Comparison of ENCODE assay signal across 18 cellular contexts in the genomic region with DNA sequence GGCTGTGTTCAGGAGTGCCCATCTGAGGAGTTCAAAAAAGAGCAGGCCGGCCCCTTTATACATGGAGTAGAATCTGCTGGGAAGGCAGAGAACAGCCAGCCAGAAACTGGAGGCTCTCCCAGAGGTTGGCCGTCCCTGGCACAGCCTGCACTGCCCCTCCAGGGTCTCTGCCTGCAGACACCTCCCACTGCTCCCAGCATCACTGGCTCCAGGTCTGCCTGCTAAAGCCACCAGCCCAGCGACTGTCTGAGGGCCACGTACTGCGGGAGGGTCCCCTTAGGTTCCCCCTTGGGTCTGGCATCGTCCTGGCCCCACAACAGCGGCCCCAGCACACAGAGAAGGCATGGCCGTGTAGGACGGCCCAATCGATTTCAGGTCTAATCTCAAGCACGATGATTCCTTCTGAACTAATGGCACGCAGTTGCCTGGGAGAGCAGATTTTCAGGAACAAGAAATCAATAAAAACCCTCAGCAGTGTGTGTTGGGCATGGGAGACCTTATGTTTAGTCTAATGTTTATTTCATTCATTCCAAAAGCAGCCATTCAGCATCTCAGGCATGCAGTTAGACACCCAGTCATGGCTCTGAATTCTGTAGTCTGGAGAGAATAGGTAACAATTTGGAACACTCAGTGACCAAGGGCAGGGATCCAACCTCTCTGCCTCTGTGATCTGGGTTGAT.
DNase-seq lines count a peak whose midpoint lies in the region; ATAC-seq, FAIRE-seq and TF ChIP-seq lines count a peak whose summit lies in the region.
"Had no signal": no experiment of that assay in that cellular context is flagged by ENCODE, and none has a peak within 500 bp of the region (broad histone marks: within the 10 kb centered on the region; RNA-seq: fewer than 3 reads in every experiment).

No MANE protein-coding gene starts in this region.

- DNase-seq in HepG2 (ENCODE audit: low spot score) (no peak), right lobe of liver (no peak), epithelial cell of proximal tubule (ENCODE audit: low read depth) (peak; percentile 1), T-helper 17 cell (no peak), GM19239 (ENCODE audit: insufficient read length, low spot score) (no peak)
- DNase-seq in T-helper 2 cell treated with Interferon-gamma antibody and Interleukin-4, amounts not matched to agents 5 μg/mL and 100 μg/mL, for 36 hours (ENCODE audit: low spot score) = no peak
- DNase-seq: BE2C, EL, NCI-H1048, NCI-H446, PC-9 had no signal

- POLR2A ChIA-PET in HepG2 (lab: Yijun Ruan, JAX) = no interaction called here

- H3K27ac ChIP-seq in HepG2 (ENCODE audit: extremely low read length, insufficient read depth, low read length) (no peak overlapping the region), right lobe of liver (no peak overlapping the region)
- H3K27ac ChIP-seq: PC-9, SK-N-MC had no signal

- H3K36me3 Mint-ChIP-seq in IgD-negative memory B cell (no peaks in the 10 kb centered on the region), T-helper 17 cell (ENCODE audit: low read depth) (no peaks in the 10 kb centered on the region)
- no peaks in the 10 kb centered on the region for H3K36me3 Mint-ChIP-seq in stimulated activated memory B cell treated with anti-CD40 and anti-IgM and Interleukin-4, amounts not matched to agents 10 μg/mL and 1 μg/mL and 100 μg/mL, for 72 hours
- no peaks in the 10 kb centered on the region for H3K36me3 Mint-ChIP-seq in T-helper 2 cell treated with Interferon-gamma antibody and Interleukin-4, amounts not matched to agents 5 μg/mL and 100 μg/mL, for 36 hours (ENCODE audit: low read depth)

- no peaks in the 10 kb centered on the region for H4K20me1 ChIP-seq in HepG2 (ENCODE audit: insufficient read depth, low read length)

- H3K27me3 ChIP-seq in HepG2 (ENCODE audit: control insufficient read depth in 1 of 2, insufficient read depth in 2 of 2, low read length in 2 of 2) (peaks cover 1 to 32% of the 10 kb centered on the region in 2 experiments), right lobe of liver (no peaks in the 10 kb centered on the region)
- H3K27me3 ChIP-seq: BE2C had no signal

- no peak overlapping the region for H3K9ac ChIP-seq in HepG2 (ENCODE audit: insufficient read depth, low read depth, low read length)

- TF ChIP-seq CTCF in HepG2 (CRISPR knock-in tag; IDR thresholded peaks at IDR 0.05) (no peak), right lobe of liver (IDR thresholded peaks at IDR 0.05) (no peak), epithelial cell of proximal tubule (conservative IDR thresholded peaks at IDR 0.05; ENCODE audit: low read depth, low read length) (no peak)

- H3K79me2 ChIP-seq in HepG2 (ENCODE audit: insufficient read depth, low read length) = no peaks in the 10 kb centered on the region

- no peak for ATAC-seq in HepG2
- no peak for ATAC-seq in right lobe of liver
- no peak for ATAC-seq in T-helper 17 cell
- ATAC-seq in stimulated activated memory B cell treated with anti-CD40 and anti-IgM and Interleukin-4, amounts not matched to agents 10 μg/mL and 1 μg/mL and 100 μg/mL, for 72 hours = no peak
- ATAC-seq: K562, Right ventricle myocardium inferior had no signal

- FAIRE-seq in HepG2 (lab: Jason Lieb, UNC) (no peak), GM19239 (lab: Jason Lieb, UNC) (no peak)
- FAIRE-seq: A204.1 had no signal

- TF ChIP-seq POLR2A in HepG2 (IDR thresholded peaks at IDR 0.05; ENCODE audit: insufficient read depth in 1 of 2, low read depth in 2 of 2, low read length in 2 of 2) = no peak
- no peak for TF ChIP-seq POLR2A in right lobe of liver (IDR thresholded peaks at IDR 0.05)

- H3K4me3 Mint-ChIP-seq in IgD-negative memory B cell (no peak overlapping the region), T-helper 17 cell (no peak overlapping the region)
- H3K4me3 Mint-ChIP-seq in stimulated activated memory B cell treated with anti-CD40 and anti-IgM and Interleukin-4, amounts not matched to agents 10 μg/mL and 1 μg/mL and 100 μg/mL, for 72 hours = no peak overlapping the region
- H3K4me3 Mint-ChIP-seq in T-helper 2 cell treated with Interferon-gamma antibody and Interleukin-4, amounts not matched to agents 5 μg/mL and 100 μg/mL, for 36 hours = no peak overlapping the region

- BruUV-seq in HepG2 (replicated peaks; lab: Mats Ljungman, UMichigan) = no TSS peak

- peaks cover 0 to 10% (median 0%) of the 10 kb centered on the region in 3 donors for H3K4me1 Mint-ChIP-seq in IgD-negative memory B cell
- H3K4me1 Mint-ChIP-seq in T-helper 17 cell = peaks cover 3% of the 10 kb centered on the region
- peaks cover 12% of the 10 kb centered on the region for H3K4me1 Mint-ChIP-seq in stimulated activated memory B cell treated with anti-CD40 and anti-IgM and Interleukin-4, amounts not matched to agents 10 μg/mL and 1 μg/mL and 100 μg/mL, for 72 hours
- H3K4me1 Mint-ChIP-seq in T-helper 2 cell treated with Interferon-gamma antibody and Interleukin-4, amounts not matched to agents 5 μg/mL and 100 μg/mL, for 36 hours (ENCODE audit: low read depth) = no peaks in the 10 kb centered on the region

- H3K4me1 ChIP-seq in HepG2 (ENCODE audit: insufficient read depth, low read length) (peaks cover 9% of the 10 kb centered on the region; the same call in 1 of the 2 replicates), right lobe of liver (peaks cover 0 to 2% (median 0%) of the 10 kb centered on the region in 4 donors)
- H3K4me1 ChIP-seq: BE2C, HAP-1 had no signal

- H3K27ac Mint-ChIP-seq in IgD-negative memory B cell (peak overlapping the region in 2 of 3 donors; percentile 9 to 50), T-helper 17 cell (no peak overlapping the region)
- H3K27ac Mint-ChIP-seq in stimulated activated memory B cell treated with anti-CD40 and anti-IgM and Interleukin-4, amounts not matched to agents 10 μg/mL and 1 μg/mL and 100 μg/mL, for 72 hours = no peak overlapping the region
- H3K27ac Mint-ChIP-seq in T-helper 2 cell treated with Interferon-gamma antibody and Interleukin-4, amounts not matched to agents 5 μg/mL and 100 μg/mL, for 36 hours = no peak overlapping the region

- H3K4me2 ChIP-seq in HepG2 (ENCODE audit: low read depth, low read length) = no peak overlapping the region
- H3K4me2 ChIP-seq: PC-9 had no signal

- no peaks in the 10 kb centered on the region for H3K9me3 Mint-ChIP-seq in IgD-negative memory B cell
- H3K9me3 Mint-ChIP-seq in stimulated activated memory B cell treated with anti-CD40 and anti-IgM and Interleukin-4, amounts not matched to agents 10 μg/mL and 1 μg/mL and 100 μg/mL, for 72 hours = no peaks in the 10 kb centered on the region
- H3K9me3 Mint-ChIP-seq in T-helper 2 cell treated with Interferon-gamma antibody and Interleukin-4, amounts not matched to agents 5 μg/mL and 100 μg/mL, for 36 hours = no peaks in the 10 kb centered on the region

- H3K4me3 ChIP-seq in HepG2 (replicated peaks in 1 of 3; ENCODE audit: insufficient read depth in 1 of 3, low read depth in 2 of 3, low read length in 3 of 3) = no peak overlapping the region
- no peak overlapping the region for H3K4me3 ChIP-seq in right lobe of liver
- H3K4me3 ChIP-seq in epithelial cell of proximal tubule (ENCODE audit: low read depth, low read length) = no peak overlapping the region
- H3K4me3 ChIP-seq: HAP-1, K562, PC-9, SK-N-MC had no signal

- no peak for TF ChIP-seq RAD21 in HepG2 (CRISPR knock-in tag; IDR thresholded peaks at IDR 0.05)

- in situ Hi-C loops in HepG2 (cut with HindIII; ENCODE audit: extremely low pct_ligation_motif_present, low pct_unique_long_range_greater_than_20kb) = no loop called here

- H3K27me3 Mint-ChIP-seq in IgD-negative memory B cell = no peaks in the 10 kb centered on the region
- H3K27me3 Mint-ChIP-seq in T-helper 17 cell = peaks cover 7% of the 10 kb centered on the region
- peaks cover 27% of the 10 kb centered on the region for H3K27me3 Mint-ChIP-seq in stimulated activated memory B cell treated with anti-CD40 and anti-IgM and Interleukin-4, amounts not matched to agents 10 μg/mL and 1 μg/mL and 100 μg/mL, for 72 hours
- H3K27me3 Mint-ChIP-seq in T-helper 2 cell treated with Interferon-gamma antibody and Interleukin-4, amounts not matched to agents 5 μg/mL and 100 μg/mL, for 36 hours (ENCODE audit: low read depth) = no peaks in the 10 kb centered on the region

- CTCF ChIA-PET in HepG2 (lab: Yijun Ruan, JAX; ENCODE audit: low intra/inter-chr PET ratio, low total read pairs) = no interaction called here

- intact Hi-C loops in HepG2 (cut with micrococcal nuclease; ENCODE audit: unreplicated experiment) (no loop called here), right lobe of liver (cut with DNase I) (no loop called here)

- H3K36me3 ChIP-seq in HepG2 (replicated peaks in 1 of 2; ENCODE audit: control insufficient read depth in 1 of 2, insufficient read depth in 2 of 2, low read length in 2 of 2) (0 out of 5 replicates have a peak, but pooled peaks cover 0 to 1% of the 10 kb centered on the region in 2 experiments), right lobe of liver (no peaks in the 10 kb centered on the region)
- H3K36me3 ChIP-seq: BE2C, HAP-1 had no signal

- no peaks in the 10 kb centered on the region for H3K9me3 ChIP-seq in HepG2 (ENCODE audit: low read length)
- H3K9me3 ChIP-seq in right lobe of liver = no peaks in the 10 kb centered on the region
- H3K9me3 ChIP-seq in T-helper 17 cell (ENCODE audit: control insufficient read depth, low read length, poor library complexity, severe bottlenecking) = no peaks in the 10 kb centered on the region
- H3K9me3 ChIP-seq: BE2C, HAP-1 had no signal

- no peak for TF ChIP-seq EP300 in HepG2 (IDR thresholded peaks at IDR 0.05; ENCODE audit: low read depth in 2 of 2, low read length in 2 of 2)
- no peak for TF ChIP-seq EP300 in HepG2 (CRISPR knock-in tag; IDR thresholded peaks at IDR 0.05; ENCODE audit: borderline replicate concordance)

- H2AFZ ChIP-seq in HepG2 (ENCODE audit: low read length) = no peak overlapping the region
- H2AFZ ChIP-seq: PC-9 had no signal

- 66% methylated on average over 12 of the region's 12 CpGs for WGBS in HepG2 (ENCODE audit: low lambda C conversion rate)
- 40% methylated on average over 2 of the region's 12 CpGs for WGBS in right lobe of liver (ENCODE audit: insufficient coverage, low coverage, low lambda C conversion rate, missing lambda C conversion rate)

TF ChIP-seq in HepG2, 621 proteins besides CTCF, POLR2A, EP300 and RAD21:
- TF ChIP-seq, protein P1, sequence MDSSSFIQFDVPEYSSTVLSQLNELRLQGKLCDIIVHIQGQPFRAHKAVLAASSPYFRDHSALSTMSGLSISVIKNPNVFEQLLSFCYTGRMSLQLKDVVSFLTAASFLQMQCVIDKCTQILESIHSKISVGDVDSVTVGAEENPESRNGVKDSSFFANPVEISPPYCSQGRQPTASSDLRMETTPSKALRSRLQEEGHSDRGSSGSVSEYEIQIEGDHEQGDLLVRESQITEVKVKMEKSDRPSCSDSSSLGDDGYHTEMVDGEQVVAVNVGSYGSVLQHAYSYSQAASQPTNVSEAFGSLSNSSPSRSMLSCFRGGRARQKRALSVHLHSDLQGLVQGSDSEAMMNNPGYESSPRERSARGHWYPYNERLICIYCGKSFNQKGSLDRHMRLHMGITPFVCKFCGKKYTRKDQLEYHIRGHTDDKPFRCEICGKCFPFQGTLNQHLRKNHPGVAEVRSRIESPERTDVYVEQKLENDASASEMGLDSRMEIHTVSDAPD (CRISPR knock-in tag; IDR thresholded peaks at IDR 0.05) = no peak
- TF ChIP-seq BCL6 (CRISPR knock-in tag; IDR thresholded peaks at IDR 0.05) = 0 out of 2 replicates have a peak, but pooled peaks have one; percentile 37

Comparison
In these comparisons a context has a peak if more than half of its experiments do, and no peak if none do; other contexts are left out.
1. H3K27ac Mint-ChIP-seq: peak in IgD-negative memory B cell (2 of 3); none in T-helper 17 cell (single experiment), stimulated activated memory B cell treated with anti-CD40 and anti-IgM and Interleukin-4, amounts not matched to agents 10 μg/mL and 1 μg/mL and 100 μg/mL, for 72 hours (single experiment) and T-helper 2 cell treated with Interferon-gamma antibody and Interleukin-4, amounts not matched to agents 5 μg/mL and 100 μg/mL, for 36 hours (single experiment).